ENCODE assay signal across 1 cellular context in the genomic region with DNA sequence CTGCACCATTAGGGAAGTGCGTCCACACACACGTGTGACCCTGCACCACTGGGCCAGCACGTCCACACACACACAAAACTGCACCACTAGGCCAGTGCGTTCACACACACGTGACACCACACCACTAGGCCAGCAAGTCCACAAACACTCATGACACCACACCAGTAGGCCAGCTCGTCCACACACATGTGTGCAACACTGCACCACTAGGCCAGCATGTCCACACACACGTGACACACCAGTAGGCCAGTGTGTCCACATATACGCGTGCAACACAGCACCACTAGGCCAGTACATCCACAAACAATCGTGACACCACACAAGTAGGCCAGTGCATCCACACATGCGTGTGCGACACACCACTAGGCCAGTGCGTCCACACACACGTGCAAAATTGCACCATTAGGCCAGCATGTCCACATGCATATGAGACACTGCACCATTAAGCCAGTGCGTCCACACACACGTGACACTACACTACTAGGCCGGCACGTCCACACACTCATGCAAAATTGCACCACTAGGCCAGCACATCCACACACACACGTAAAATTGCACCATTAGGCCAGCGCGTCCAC.
TF ChIP-seq lines count a peak whose summit lies in the region.

No MANE protein-coding gene starts in this region.

TF ChIP-seq in GM23338, 12 proteins besides CTCF, POLR2A, EP300 and RAD21 (continued from another document):
- TF ChIP-seq ZNF462 (CRISPR knock-in tag; IDR thresholded peaks at IDR 0.05) (no peak), ZNF114 (CRISPR knock-in tag; IDR thresholded peaks at IDR 0.05) (no peak), ZNF331 (CRISPR knock-in tag; IDR thresholded peaks at IDR 0.05; ENCODE audit: low read depth) (no peak), NANOG (IDR thresholded peaks at IDR 0.05; ENCODE audit: borderline replicate concordance) (no peak), JUNB (IDR thresholded peaks at IDR 0.05; ENCODE audit: unreplicated experiment) (no peak), STAT1 (IDR thresholded peaks at IDR 0.05; ENCODE audit: unreplicated experiment) (no peak)
- TF ChIP-seq, protein P1, sequence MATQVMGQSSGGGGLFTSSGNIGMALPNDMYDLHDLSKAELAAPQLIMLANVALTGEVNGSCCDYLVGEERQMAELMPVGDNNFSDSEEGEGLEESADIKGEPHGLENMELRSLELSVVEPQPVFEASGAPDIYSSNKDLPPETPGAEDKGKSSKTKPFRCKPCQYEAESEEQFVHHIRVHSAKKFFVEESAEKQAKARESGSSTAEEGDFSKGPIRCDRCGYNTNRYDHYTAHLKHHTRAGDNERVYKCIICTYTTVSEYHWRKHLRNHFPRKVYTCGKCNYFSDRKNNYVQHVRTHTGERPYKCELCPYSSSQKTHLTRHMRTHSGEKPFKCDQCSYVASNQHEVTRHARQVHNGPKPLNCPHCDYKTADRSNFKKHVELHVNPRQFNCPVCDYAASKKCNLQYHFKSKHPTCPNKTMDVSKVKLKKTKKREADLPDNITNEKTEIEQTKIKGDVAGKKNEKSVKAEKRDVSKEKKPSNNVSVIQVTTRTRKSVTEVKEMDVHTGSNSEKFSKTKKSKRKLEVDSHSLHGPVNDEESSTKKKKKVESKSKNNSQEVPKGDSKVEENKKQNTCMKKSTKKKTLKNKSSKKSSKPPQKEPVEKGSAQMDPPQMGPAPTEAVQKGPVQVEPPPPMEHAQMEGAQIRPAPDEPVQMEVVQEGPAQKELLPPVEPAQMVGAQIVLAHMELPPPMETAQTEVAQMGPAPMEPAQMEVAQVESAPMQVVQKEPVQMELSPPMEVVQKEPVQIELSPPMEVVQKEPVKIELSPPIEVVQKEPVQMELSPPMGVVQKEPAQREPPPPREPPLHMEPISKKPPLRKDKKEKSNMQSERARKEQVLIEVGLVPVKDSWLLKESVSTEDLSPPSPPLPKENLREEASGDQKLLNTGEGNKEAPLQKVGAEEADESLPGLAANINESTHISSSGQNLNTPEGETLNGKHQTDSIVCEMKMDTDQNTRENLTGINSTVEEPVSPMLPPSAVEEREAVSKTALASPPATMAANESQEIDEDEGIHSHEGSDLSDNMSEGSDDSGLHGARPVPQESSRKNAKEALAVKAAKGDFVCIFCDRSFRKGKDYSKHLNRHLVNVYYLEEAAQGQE (IDR thresholded peaks at IDR 0.05; ENCODE audit: unreplicated experiment) = no peak
- TF ChIP-seq, protein P2, sequence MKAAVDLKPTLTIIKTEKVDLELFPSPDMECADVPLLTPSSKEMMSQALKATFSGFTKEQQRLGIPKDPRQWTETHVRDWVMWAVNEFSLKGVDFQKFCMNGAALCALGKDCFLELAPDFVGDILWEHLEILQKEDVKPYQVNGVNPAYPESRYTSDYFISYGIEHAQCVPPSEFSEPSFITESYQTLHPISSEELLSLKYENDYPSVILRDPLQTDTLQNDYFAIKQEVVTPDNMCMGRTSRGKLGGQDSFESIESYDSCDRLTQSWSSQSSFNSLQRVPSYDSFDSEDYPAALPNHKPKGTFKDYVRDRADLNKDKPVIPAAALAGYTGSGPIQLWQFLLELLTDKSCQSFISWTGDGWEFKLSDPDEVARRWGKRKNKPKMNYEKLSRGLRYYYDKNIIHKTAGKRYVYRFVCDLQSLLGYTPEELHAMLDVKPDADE (IDR thresholded peaks at IDR 0.05) = no peak
